ENCODE assay signal across 15 cellular contexts in genomic region chr5:92017786-92018185, GRCh38.
DNase-seq lines count a peak whose midpoint lies in the region; ATAC-seq and TF ChIP-seq lines count a peak whose summit lies in the region.
"Had no signal": no experiment of that assay in that cellular context is flagged by ENCODE, and none has a peak within 500 bp of the region (broad histone marks: within the 10 kb centered on the region; RNA-seq: fewer than 3 reads in every experiment).

No MANE protein-coding gene starts in this region.

- H3K9me3 ChIP-seq in SK-N-SH = no peaks in the 10 kb centered on the region
- H3K9me3 ChIP-seq in body of pancreas = no peaks in the 10 kb centered on the region

- no peaks in the 10 kb centered on the region for H3K27me3 Mint-ChIP-seq in progenitor cell of endocrine pancreas
- H3K27me3 Mint-ChIP-seq: dendritic cell treated with granulocyte-macrophage colony-stimulating factor and Interleukin-4, amounts not matched to agents 40 ng/mL and 50 ng/mL, for 4 days had no signal

- H3K27ac ChIP-seq in SK-N-SH (ENCODE audit: low read depth in 2 of 2, low read length in 1 of 2) (peak overlapping the region; percentile 69 to 74), body of pancreas (no peak overlapping the region)

- no peaks in the 10 kb centered on the region for H4K20me1 ChIP-seq in SK-N-SH (ENCODE audit: insufficient read depth)

- TF ChIP-seq EP300 in SK-N-SH (IDR thresholded peaks at IDR 0.05; ENCODE audit: borderline replicate concordance in 1 of 2, low read depth in 1 of 2, low read length in 1 of 2) = peak in 1 of 2 experiments; percentile 88; a peak in 2 of 4 replicates

- no peak for TF ChIP-seq RAD21 in SK-N-SH (IDR thresholded peaks at IDR 0.05; ENCODE audit: low read length)

- DNase-seq in H4 (ENCODE audit: low spot score) (peak; percentile 69), SK-N-SH (no peak), fibroblast of pulmonary artery (ENCODE audit: low read depth) (peak; percentile 20), stromal cell of bone marrow (ENCODE audit: low read depth) (peak; percentile 49), progenitor cell of endocrine pancreas (ENCODE audit: low spot score, unreplicated experiment) (no peak), body of pancreas (no peak), NCI-H526 treated with DMSO at 0.1 percent for 48 hours (lab: John Stamatoyannopoulos, UW) (no peak)
- DNase-seq: activated CD8-positive, alpha-beta memory T cell treated with anti-CD3 and anti-CD28 coated beads for 24 hours; activated naive CD4-positive, alpha-beta T cell treated with anti-CD3 and anti-CD28 coated beads, Interleukin-2, amount 50 U/mL, for 16 hours; DMS 273 treated with DMSO at 0.1 percent for 48 hours; left cardiac atrium; natural killer cell; NCI-H1417 treated with DMSO at 0.1 percent for 48 hours; NCI-H526 had no signal

- no peaks in the 10 kb centered on the region for H3K9me2 ChIP-seq in SK-N-SH

- H3K4me3 ChIP-seq in SK-N-SH (ENCODE audit: low read depth in 2 of 2, low read length in 1 of 2) (no peak overlapping the region; a peak in 1 of 4 replicates), fibroblast of pulmonary artery (replicated peaks; ENCODE audit: low read depth, low read length) (no peak overlapping the region), body of pancreas (no peak overlapping the region)

- H2AFZ ChIP-seq in SK-N-SH (ENCODE audit: low read depth) = 0 out of 2 replicates have a peak overlapping the region, but pooled peaks have one; percentile 40

- intact Hi-C loops in body of pancreas (cut with DNase I) = no loop called here

- POLR2A ChIA-PET in SK-N-SH (lab: Yijun Ruan, JAX) = no interaction called here

- H3F3A ChIP-seq in SK-N-SH (replicated peaks; ENCODE audit: insufficient read depth) = peaks cover 25% of the 10 kb centered on the region

- no peaks in the 10 kb centered on the region for H3K79me2 ChIP-seq in SK-N-SH (ENCODE audit: insufficient read depth)

- no peak overlapping the region for H3K27ac Mint-ChIP-seq in progenitor cell of endocrine pancreas
- H3K27ac Mint-ChIP-seq: dendritic cell treated with granulocyte-macrophage colony-stimulating factor and Interleukin-4, amounts not matched to agents 40 ng/mL and 50 ng/mL, for 4 days; natural killer cell had no signal

- H3K36me3 ChIP-seq in SK-N-SH (replicated peaks in 1 of 2; ENCODE audit: control insufficient read depth in 1 of 2, insufficient read depth in 2 of 2, low read length in 1 of 2) = no peaks in the 10 kb centered on the region
- H3K36me3 ChIP-seq in body of pancreas (replicated peaks in 1 of 2; ENCODE audit: insufficient read depth in 1 of 2, low read depth in 2 of 2) = no peaks in the 10 kb centered on the region

- H3K4me2 ChIP-seq in SK-N-SH = peak overlapping the region; percentile 13; the same call in 1 of the 2 replicates

- H3K9ac ChIP-seq in SK-N-SH = no peak overlapping the region; the same call in 1 of the 2 replicates

- peaks cover 2 to 23% of the 10 kb centered on the region in 2 experiments; a peak in 3 of 4 replicates for H3K4me1 ChIP-seq in SK-N-SH (ENCODE audit: control insufficient read depth in 1 of 2, insufficient read depth in 2 of 2, low read depth in 1 of 2, low read length in 1 of 2)
- H3K4me1 ChIP-seq in body of pancreas = no peaks in the 10 kb centered on the region

- no peaks in the 10 kb centered on the region for H3K27me3 ChIP-seq in SK-N-SH (ENCODE audit: insufficient read depth)
- H3K27me3 ChIP-seq in body of pancreas = no peaks in the 10 kb centered on the region

- H3K4me1 Mint-ChIP-seq in progenitor cell of endocrine pancreas (ENCODE audit: low read depth) = peaks cover 4% of the 10 kb centered on the region
- H3K4me1 Mint-ChIP-seq: natural killer cell had no signal

- ATAC-seq in body of pancreas = no peak
- ATAC-seq: left cardiac atrium, natural killer cell had no signal

- H3K4me3 Mint-ChIP-seq in progenitor cell of endocrine pancreas (ENCODE audit: low read depth) = no peak overlapping the region
- H3K4me3 Mint-ChIP-seq: dendritic cell treated with granulocyte-macrophage colony-stimulating factor and Interleukin-4, amounts not matched to agents 40 ng/mL and 50 ng/mL, for 4 days; natural killer cell had no signal

- CTCF ChIA-PET in SK-N-SH (lab: Yijun Ruan, JAX) = interaction anchor here (0.7 to 0.9 kb wide), 2 partner anchors 17 to 509 kb away, joined by 3 to 4 read pairs; no protein-coding TSS in a partner anchor

- TF ChIP-seq CTCF in SK-N-SH (IDR thresholded peaks at IDR 0.05) = no peak
- no peak for TF ChIP-seq CTCF in fibroblast of pulmonary artery (IDR thresholded peaks at IDR 0.05; ENCODE audit: low read length, missing control alignments)
- no peak for TF ChIP-seq CTCF in progenitor cell of endocrine pancreas (IDR thresholded peaks at IDR 0.05; ENCODE audit: unreplicated experiment)
- TF ChIP-seq CTCF in body of pancreas (IDR thresholded peaks at IDR 0.05) = no peak

- no peaks in the 10 kb centered on the region for H3K36me3 Mint-ChIP-seq in progenitor cell of endocrine pancreas (ENCODE audit: insufficient read depth)
- H3K36me3 Mint-ChIP-seq: natural killer cell had no signal

- TF ChIP-seq POLR2A in body of pancreas (IDR thresholded peaks at IDR 0.05) = no peak

- H3K9me3 Mint-ChIP-seq in progenitor cell of endocrine pancreas (ENCODE audit: low read depth) = no peaks in the 10 kb centered on the region

TF ChIP-seq in SK-N-SH, 30 proteins besides CTCF, POLR2A, EP300 and RAD21 (continues in another document):
- TF ChIP-seq NFIC (IDR thresholded peaks at IDR 0.05; ENCODE audit: borderline replicate concordance) (peak; percentile 75), YY1 (IDR thresholded peaks at IDR 0.05; ENCODE audit: low read depth) (no peak), TCF12 (IDR thresholded peaks at IDR 0.05) (peak; percentile 91), PBX3 (IDR thresholded peaks at IDR 0.05) (peak; percentile 87), MXI1 (IDR thresholded peaks at IDR 0.05; ENCODE audit: low read depth, low read length) (no peak), FOXJ3 (CRISPR knock-in tag; IDR thresholded peaks at IDR 0.05) (no peak), FOXM1 (IDR thresholded peaks at IDR 0.05; ENCODE audit: low read depth) (peak; percentile 86), EZH2phosphoT487 (IDR thresholded peaks at IDR 0.05; ENCODE audit: borderline replicate concordance, low read depth) (no peak), SIN3A (IDR thresholded peaks at IDR 0.05; ENCODE audit: borderline replicate concordance, low read depth, low read length) (no peak), TEAD4 (IDR thresholded peaks at IDR 0.05; ENCODE audit: borderline replicate concordance, insufficient read depth) (peak; percentile 83), MEF2A (IDR thresholded peaks at IDR 0.05; ENCODE audit: borderline replicate concordance, low read depth) (peak; percentile 32; the same call in 1 of the 2 replicates), RXRA (IDR thresholded peaks at IDR 0.05; ENCODE audit: borderline replicate concordance, low read depth) (peak; percentile 42; the same call in 1 of the 2 replicates), RFX5 (IDR thresholded peaks at IDR 0.05; ENCODE audit: low read length) (no peak), TAF1 (IDR thresholded peaks at IDR 0.05; ENCODE audit: borderline replicate concordance, low read depth, low read length) (0 out of 2 replicates have a peak, but pooled peaks have one; percentile 24), POLR2AphosphoS5 (IDR thresholded peaks at IDR 0.05; ENCODE audit: low read depth, low read length) (peak; percentile 74; the same call in 1 of the 2 replicates), GATA2 (CRISPR knock-in tag; IDR thresholded peaks at IDR 0.05) (no peak)
- TF ChIP-seq, protein P1, sequence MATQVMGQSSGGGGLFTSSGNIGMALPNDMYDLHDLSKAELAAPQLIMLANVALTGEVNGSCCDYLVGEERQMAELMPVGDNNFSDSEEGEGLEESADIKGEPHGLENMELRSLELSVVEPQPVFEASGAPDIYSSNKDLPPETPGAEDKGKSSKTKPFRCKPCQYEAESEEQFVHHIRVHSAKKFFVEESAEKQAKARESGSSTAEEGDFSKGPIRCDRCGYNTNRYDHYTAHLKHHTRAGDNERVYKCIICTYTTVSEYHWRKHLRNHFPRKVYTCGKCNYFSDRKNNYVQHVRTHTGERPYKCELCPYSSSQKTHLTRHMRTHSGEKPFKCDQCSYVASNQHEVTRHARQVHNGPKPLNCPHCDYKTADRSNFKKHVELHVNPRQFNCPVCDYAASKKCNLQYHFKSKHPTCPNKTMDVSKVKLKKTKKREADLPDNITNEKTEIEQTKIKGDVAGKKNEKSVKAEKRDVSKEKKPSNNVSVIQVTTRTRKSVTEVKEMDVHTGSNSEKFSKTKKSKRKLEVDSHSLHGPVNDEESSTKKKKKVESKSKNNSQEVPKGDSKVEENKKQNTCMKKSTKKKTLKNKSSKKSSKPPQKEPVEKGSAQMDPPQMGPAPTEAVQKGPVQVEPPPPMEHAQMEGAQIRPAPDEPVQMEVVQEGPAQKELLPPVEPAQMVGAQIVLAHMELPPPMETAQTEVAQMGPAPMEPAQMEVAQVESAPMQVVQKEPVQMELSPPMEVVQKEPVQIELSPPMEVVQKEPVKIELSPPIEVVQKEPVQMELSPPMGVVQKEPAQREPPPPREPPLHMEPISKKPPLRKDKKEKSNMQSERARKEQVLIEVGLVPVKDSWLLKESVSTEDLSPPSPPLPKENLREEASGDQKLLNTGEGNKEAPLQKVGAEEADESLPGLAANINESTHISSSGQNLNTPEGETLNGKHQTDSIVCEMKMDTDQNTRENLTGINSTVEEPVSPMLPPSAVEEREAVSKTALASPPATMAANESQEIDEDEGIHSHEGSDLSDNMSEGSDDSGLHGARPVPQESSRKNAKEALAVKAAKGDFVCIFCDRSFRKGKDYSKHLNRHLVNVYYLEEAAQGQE (IDR thresholded peaks at IDR 0.05; ENCODE audit: low read depth, low read length) = no peak

Comparison
In these comparisons a context has a peak if more than half of its experiments do, and no peak if none do; other contexts are left out.
1. DNase-seq: peak in H4 (single experiment), fibroblast of pulmonary artery (single experiment) and stromal cell of bone marrow (single experiment); none in SK-N-SH (single experiment), progenitor cell of endocrine pancreas (single experiment), body of pancreas (0 of 4) and NCI-H526 treated with DMSO at 0.1 percent for 48 hours (single experiment).
2. H3K27ac ChIP-seq: peak in SK-N-SH (2 of 2); none in body of pancreas (0 of 4).